ENCODE assay signal across 9 cellular contexts in genomic region chr4:153318696-153319320, GRCh38. TPM values are rescaled to one million over a fixed set of nuclear protein-coding genes. Genes with fewer than 3 reads are reported as not detected.
A peak's percentile ranks its signal among the peaks of the same experiment; 100 is the strongest.
DNase-seq lines count a peak whose midpoint lies in the region; ATAC-seq and TF ChIP-seq lines count a peak whose summit lies in the region.
"Had no signal": no experiment of that assay in that cellular context is flagged by ENCODE, and none has a peak within 500 bp of the region (broad histone marks: within the 10 kb centered on the region; RNA-seq: fewer than 3 reads in every experiment).

No MANE protein-coding gene starts in this region.

- peak; percentile 55 for TF ChIP-seq CTCF in WTC11 (IDR thresholded peaks at IDR 0.05)
- TF ChIP-seq CTCF in gastroesophageal sphincter (IDR thresholded peaks at IDR 0.05), result peak; percentile 60 to 79 (median 71)

- H3K27ac Mint-ChIP-seq in WTC11, result peak overlapping the region; percentile 31; the same call in 1 of the 2 replicates

- no peaks in the 10 kb centered on the region for H3K9me3 ChIP-seq in gastroesophageal sphincter
- H3K9me3 ChIP-seq: BLaER1 treated with 17β-estradiol and CSF1 and Interleukin-3, amounts not matched to agents 10 nM and 100 nM had no signal

- TF ChIP-seq EP300 in gastroesophageal sphincter (IDR thresholded peaks at IDR 0.05), result no peak

- H3K27me3 ChIP-seq in gastroesophageal sphincter, result no peaks in the 10 kb centered on the region
- H3K27me3 ChIP-seq: BLaER1 treated with 17β-estradiol and CSF1 and Interleukin-3, amounts not matched to agents 10 nM and 100 nM had no signal

- intact Hi-C loops in posterior vena cava (cut with DNase I), result loop anchor here (5.0 to 10.0 kb wide), 2 partner anchors 174 to 177 kb away; no protein-coding TSS in a partner anchor

- DNase-seq in NCI-H1417 (lab: John Stamatoyannopoulos, UW) (peak; percentile 26 to 80 (median 36)), NCI-H1417 treated with DMSO at 0.1 percent for 48 hours (lab: John Stamatoyannopoulos, UW) (no peak), NCI-H1930 (lab: John Stamatoyannopoulos, UW) (peak; percentile 1 to 26), WTC11 (ENCODE audit: low spot score) (no peak), retina (peak; percentile 23), posterior vena cava (ENCODE audit: low spot score) (no peak)

- H3K36me3 ChIP-seq in gastroesophageal sphincter, result peaks cover 0 to 66% of the 10 kb centered on the region in 2 donors
- H3K36me3 ChIP-seq: BLaER1 treated with 17β-estradiol and CSF1 and Interleukin-3, amounts not matched to agents 10 nM and 100 nM had no signal

- peaks cover 28% of the 10 kb centered on the region for H3K36me3 Mint-ChIP-seq in WTC11

- no peak overlapping the region for H3K4me3 ChIP-seq in gastroesophageal sphincter
- H3K4me3 ChIP-seq: BLaER1 treated with 17β-estradiol and CSF1 and Interleukin-3, amounts not matched to agents 10 nM and 100 nM had no signal

- peaks cover 0 to 9% (median 0%) of the 10 kb centered on the region in 3 donors for H3K4me1 ChIP-seq in gastroesophageal sphincter

- WGBS in gastroesophageal sphincter (ENCODE audit: low coverage in 1 of 2), 2 donors, result 51 to 52% methylated on average over 2 of the region's 2 CpGs

- no peaks in the 10 kb centered on the region for H3K9me3 Mint-ChIP-seq in WTC11

- H3K4me1 Mint-ChIP-seq in WTC11, result no peaks in the 10 kb centered on the region

- no peaks in the 10 kb centered on the region for H3K27me3 Mint-ChIP-seq in WTC11 (ENCODE audit: low read depth)

- TF ChIP-seq POLR2A in gastroesophageal sphincter (IDR thresholded peaks at IDR 0.05), result no peak

- POLR2A ChIA-PET in WTC11 (lab: Charles Lee), result no interaction called here

- H3K27ac ChIP-seq in gastroesophageal sphincter, result no peak overlapping the region
- H3K27ac ChIP-seq: BLaER1 treated with 17β-estradiol and CSF1 and Interleukin-3, amounts not matched to agents 10 nM and 100 nM had no signal

- H3K4me3 Mint-ChIP-seq in WTC11, result no peak overlapping the region

- CTCF ChIA-PET in WTC11 (lab: Charles Lee), result interaction anchor here (1.4 to 3.1 kb wide), 2 partner anchors 86 to 176 kb away, joined by 4 to 13 read pairs; no protein-coding TSS in a partner anchor

- ATAC-seq in GM21390 (IDR thresholded peaks at IDR 0.05; ENCODE audit: unreplicated experiment), result peak; percentile 54
- ATAC-seq in WTC11, result peak; percentile 76
- ATAC-seq in gastroesophageal sphincter, result peak; percentile 60

TF ChIP-seq in WTC11, 78 proteins besides CTCF, POLR2A, EP300 and RAD21:
- no peak for TF ChIP-seq JAZF1 (CRISPR knock-in tag; IDR thresholded peaks at IDR 0.05)
- no peak for TF ChIP-seq GRHL2 (CRISPR knock-in tag; IDR thresholded peaks at IDR 0.05; ENCODE audit: insufficient replicate concordance, severe bottlenecking)
- no peak for TF ChIP-seq ZNF121 (CRISPR knock-in tag; IDR thresholded peaks at IDR 0.05)
- TF ChIP-seq SOX15 (CRISPR knock-in tag; IDR thresholded peaks at IDR 0.05), result no peak
- no peak for TF ChIP-seq ARID4B (CRISPR knock-in tag; IDR thresholded peaks at IDR 0.05; ENCODE audit: borderline replicate concordance)
- TF ChIP-seq, protein P1, sequence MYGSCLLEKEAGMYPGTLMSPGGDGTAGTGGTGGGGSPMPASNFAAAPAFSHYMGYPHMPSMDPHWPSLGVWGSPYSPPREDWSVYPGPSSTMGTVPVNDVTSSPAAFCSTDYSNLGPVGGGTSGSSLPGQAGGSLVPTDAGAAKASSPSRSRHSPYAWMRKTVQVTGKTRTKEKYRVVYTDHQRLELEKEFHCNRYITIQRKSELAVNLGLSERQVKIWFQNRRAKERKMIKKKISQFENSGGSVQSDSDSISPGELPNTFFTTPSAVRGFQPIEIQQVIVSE (CRISPR knock-in tag; IDR thresholded peaks at IDR 0.05; ENCODE audit: borderline replicate concordance), result no peak
- no peak for TF ChIP-seq FOXJ3 (CRISPR knock-in tag; IDR thresholded peaks at IDR 0.05; ENCODE audit: borderline replicate concordance)

RNA-seq across cellular contexts. Expression of gene MND1, which starts 25.7 kb away (rescaled TPM):
- total RNA-seq in WTC11 (2021) (35.9 to 36.7 TPM (median 36.0 TPM) in 3 replicates), gastroesophageal sphincter (1 to 10 TPM in 2 of 4 donors, under 1 TPM in 1, not detected in 1; 0.78 to 4.8 (median 1.2) TPM), posterior vena cava (1 to 10 TPM in 1 of 2 donors, under 1 TPM in 1; 0.90 to 1.9 TPM)

Comparison
In these comparisons a context has a peak if more than half of its experiments do, and no peak if none do; other contexts are left out.
1. DNase-seq: peak in NCI-H1417 (3 of 3), NCI-H1930 (2 of 2) and retina (single experiment); none in NCI-H1417 treated with DMSO at 0.1 percent for 48 hours (single experiment), WTC11 (single experiment) and posterior vena cava (single experiment).
2. Peak in every context shown above with its lines, with median percentiles within 50 percentile points of each other: ATAC-seq.